27 cellular contexts compared by ENCODE assay signal in genomic region chr1:237112663-237113062, GRCh38.
A peak's percentile ranks its signal among the peaks of the same experiment; 100 is the strongest.
DNase-seq lines count a peak whose midpoint lies in the region; ATAC-seq, FAIRE-seq and TF ChIP-seq lines count a peak whose summit lies in the region.
"Had no signal": no experiment of that assay in that cellular context is flagged by ENCODE, and none has a peak within 500 bp of the region (broad histone marks: within the 10 kb centered on the region; RNA-seq: fewer than 3 reads in every experiment).

No MANE protein-coding gene starts in this region.

- FAIRE-seq in D721Med (lab: Jason Lieb, UNC): no peak
- no peak for FAIRE-seq in kidney (lab: Jason Lieb, UNC)
- FAIRE-seq: A549, GM12878, GM12892, GM18507 had no signal

- WGBS in gastroesophageal sphincter (ENCODE audit: low coverage in 1 of 2), 2 donors: 21 to 38% methylated on average over 4 of the region's 4 CpGs

- H3K27ac ChIP-seq in cardiac muscle cell (peak overlapping the region; percentile 36), gastroesophageal sphincter (peak overlapping the region in 3 of 4 donors; percentile 34 to 65 (median 45)), kidney (ENCODE audit: low read depth in 2 of 2, low read length in 2 of 2) (no peak overlapping the region)
- H3K27ac ChIP-seq: 22Rv1; A549; BLaER1 treated with 17β-estradiol and CSF1 and Interleukin-3, amounts not matched to agents 10 nM and 100 nM; C4-2B had no signal

- H3K4me3 ChIP-seq in cardiac muscle cell: no peak overlapping the region
- H3K4me3 ChIP-seq in gastroesophageal sphincter: no peak overlapping the region
- no peak overlapping the region for H3K4me3 ChIP-seq in kidney (ENCODE audit: low read length in 2 of 2)
- H3K4me3 ChIP-seq: A549; BLaER1 treated with 17β-estradiol and CSF1 and Interleukin-3, amounts not matched to agents 10 nM and 100 nM; GM12878 had no signal

- H3K27me3 ChIP-seq in cardiac muscle cell: no peaks in the 10 kb centered on the region
- H3K27me3 ChIP-seq in gastroesophageal sphincter: no peaks in the 10 kb centered on the region
- H3K27me3 ChIP-seq: BLaER1 treated with 17β-estradiol and CSF1 and Interleukin-3, amounts not matched to agents 10 nM and 100 nM had no signal

- H3K9me3 ChIP-seq in cardiac muscle cell (ENCODE audit: low read depth) (no peaks in the 10 kb centered on the region), gastroesophageal sphincter (no peaks in the 10 kb centered on the region), kidney (ENCODE audit: control insufficient read depth in 1 of 2, low read length in 2 of 2) (no peaks in the 10 kb centered on the region)
- H3K9me3 ChIP-seq: A549; BLaER1 treated with 17β-estradiol and CSF1 and Interleukin-3, amounts not matched to agents 10 nM and 100 nM; Caco-2 had no signal

- H3K36me3 ChIP-seq in cardiac muscle cell (peaks cover 5% of the 10 kb centered on the region), gastroesophageal sphincter (no peaks in the 10 kb centered on the region), kidney (ENCODE audit: control insufficient read depth in 1 of 2, insufficient read depth in 2 of 2, low read length in 2 of 2) (no peaks in the 10 kb centered on the region)
- H3K36me3 ChIP-seq: BLaER1 treated with 17β-estradiol and CSF1 and Interleukin-3, amounts not matched to agents 10 nM and 100 nM had no signal

- TF ChIP-seq CTCF in cardiac muscle cell (IDR thresholded peaks at IDR 0.05; ENCODE audit: low read depth, low read length) (no peak), D721Med (IDR thresholded peaks at IDR 0.05; ENCODE audit: insufficient read depth, missing control alignments) (no peak), gastroesophageal sphincter (IDR thresholded peaks at IDR 0.05) (no peak), kidney (IDR thresholded peaks at IDR 0.05; ENCODE audit: borderline replicate concordance, extremely low read depth, insufficient read depth) (no peak)

- H3K4me1 ChIP-seq in cardiac muscle cell (ENCODE audit: low read depth) (peaks cover 10% of the 10 kb centered on the region), gastroesophageal sphincter (peaks cover 0 to 33% (median 2%) of the 10 kb centered on the region in 3 donors), kidney (ENCODE audit: control insufficient read depth in 1 of 2, insufficient read depth in 1 of 2, low read depth in 1 of 2, low read length in 2 of 2) (no peaks in the 10 kb centered on the region)
- H3K4me1 ChIP-seq: A549; BLaER1 treated with 17β-estradiol and CSF1 and Interleukin-3, amounts not matched to agents 10 nM and 100 nM; Caco-2 had no signal

- H3K9ac ChIP-seq in kidney (ENCODE audit: low read length in 2 of 2): no peak overlapping the region
- H3K9ac ChIP-seq: BLaER1 treated with 17β-estradiol and CSF1 and Interleukin-3, amounts not matched to agents 10 nM and 100 nM had no signal

- no peak for TF ChIP-seq EP300 in gastroesophageal sphincter (IDR thresholded peaks at IDR 0.05)

- TF ChIP-seq POLR2A in gastroesophageal sphincter (IDR thresholded peaks at IDR 0.05): no peak

- ATAC-seq in left ventricle myocardium superior (no peak), gastroesophageal sphincter (no peak)
- ATAC-seq: A549; CD8-positive, alpha-beta T cell; GM12878 had no signal

- intact Hi-C loops in left ventricle myocardium superior (cut with micrococcal nuclease): no loop called here
- intact Hi-C loops in kidney (cut with DNase I): no loop called here

- DNase-seq in cardiac muscle cell (ENCODE audit: low read depth in 1 of 2, low spot score in 1 of 2) (no peak), left ventricle myocardium superior (no peak), D721Med (ENCODE audit: insufficient read length, low spot score) (peak; percentile 24), NCI-H2081 treated with DMSO at 0.1 percent for 48 hours (lab: John Stamatoyannopoulos, UW) (peak; percentile 15), kidney (no peak), dedifferentiated amniotic fluid mesenchymal stem cell (ENCODE audit: extremely low spot score) (no peak), NCI-H1105 treated with DMSO at 0.1 percent for 48 hours (lab: John Stamatoyannopoulos, UW) (no peak)
- DNase-seq: AML-193; Caco-2; Calu3; CD4-positive, alpha-beta T cell; CD8-positive, alpha-beta T cell; DMS 273 treated with DMSO at 0.1 percent for 48 hours; DMS153; DMS53; DMS79; DND-41; EL; GDM1 had no signal

Comparison
In these comparisons a context has a peak if more than half of its experiments do, and no peak if none do; other contexts are left out.
1. DNase-seq: peak in D721Med (single experiment) and NCI-H2081 treated with DMSO at 0.1 percent for 48 hours (single experiment); none in cardiac muscle cell (0 of 2), left ventricle myocardium superior (single experiment), kidney (single experiment), dedifferentiated amniotic fluid mesenchymal stem cell (single experiment) and NCI-H1105 treated with DMSO at 0.1 percent for 48 hours (single experiment).
2. H3K27ac ChIP-seq: peak in cardiac muscle cell (single experiment) and gastroesophageal sphincter (3 of 4); none in kidney (0 of 2).